In the genomic region with DNA sequence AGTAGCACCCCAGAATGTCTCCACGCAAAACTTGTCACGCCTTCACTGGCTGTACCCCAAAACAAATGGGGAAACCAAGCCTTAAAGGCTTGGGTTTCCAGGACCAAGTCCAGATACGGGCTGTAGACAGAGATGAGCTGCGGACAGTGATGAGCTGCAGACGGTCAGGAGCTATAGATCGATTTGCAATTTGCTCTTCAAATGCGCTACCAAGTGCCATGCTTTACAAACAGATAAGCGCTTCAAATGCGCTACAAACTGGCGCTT, we compare ENCODE assay signal across 8 cellular contexts. TPM values are rescaled to one million over a fixed set of nuclear protein-coding genes. Genes with fewer than 3 reads are reported as not detected.
DNase-seq lines count a peak whose midpoint lies in the region; ATAC-seq and TF ChIP-seq lines count a peak whose summit lies in the region.

No MANE protein-coding gene starts in this region.

- H3K27me3 ChIP-seq in subcutaneous abdominal adipose tissue (ENCODE audit: control insufficient read depth in 5 of 5, insufficient read depth in 4 of 5, low read length in 5 of 5) (peaks cover 0 to 7% (median 3%) of the 10 kb centered on the region in 5 donors), aorta (ENCODE audit: control insufficient read depth in 1 of 2, insufficient read depth in 2 of 2, low read length in 1 of 2) (no peaks in the 10 kb centered on the region)

- POLR2A ChIA-PET in GM10248 (lab: Yijun Ruan, JAX): interaction anchor here (0.9 to 1.4 kb wide), 3 partner anchors 36 to 206 kb away, joined by 3 to 4 read pairs (median 4); no protein-coding TSS in a partner anchor

- H3K9me3 ChIP-seq in subcutaneous abdominal adipose tissue (ENCODE audit: control insufficient read depth in 5 of 5, low read length in 5 of 5) (peaks cover 0 to 7% (median 0%) of the 10 kb centered on the region in 5 donors), aorta (ENCODE audit: control insufficient read depth, low read length) (no peaks in the 10 kb centered on the region)

- no peak overlapping the region for H3K27ac ChIP-seq in subcutaneous abdominal adipose tissue (ENCODE audit: low read depth, low read length)
- H3K27ac ChIP-seq in aorta (ENCODE audit: low read depth in 1 of 2, low read length in 2 of 2): no peak overlapping the region

- H3K27me3 Mint-ChIP-seq in activated naive CD8-positive, alpha-beta T cell: peaks cover 14% of the 10 kb centered on the region

- H3K4me1 ChIP-seq in subcutaneous abdominal adipose tissue (ENCODE audit: control insufficient read depth in 5 of 5, insufficient read depth in 5 of 5, low read length in 5 of 5) (peaks cover 2 to 32% (median 28%) of the 10 kb centered on the region in 5 donors), aorta (ENCODE audit: control insufficient read depth in 1 of 2, insufficient read depth in 2 of 2, low read length in 2 of 2) (no peaks in the 10 kb centered on the region)

- no peak overlapping the region for H3K27ac Mint-ChIP-seq in activated naive CD8-positive, alpha-beta T cell

- TF ChIP-seq CTCF in GM10248 (IDR thresholded peaks at IDR 0.05; ENCODE audit: control extremely low read depth, extremely low read depth, low read depth, missing control alignments): no peak

- CTCF ChIA-PET in GM10248 (lab: Yijun Ruan, JAX): interaction anchor here (1.1 to 3.7 kb wide), 11 partner anchors 8 to 214 kb away, joined by 3 to 19 read pairs (median 7); a partner anchor contains a TSS

- no peaks in the 10 kb centered on the region for H3K9me3 Mint-ChIP-seq in activated naive CD8-positive, alpha-beta T cell (ENCODE audit: low read depth)

- DNase-seq in NCI-H748 treated with DMSO at 0.1 percent for 48 hours (lab: John Stamatoyannopoulos, UW): peak; percentile 19
- no peak for DNase-seq in NCI-H748 (lab: John Stamatoyannopoulos, UW; ENCODE audit: unreplicated experiment)
- peak; percentile 10 for DNase-seq in iris pigment epithelial cell (ENCODE audit: low read depth)
- DNase-seq in GM10248 (ENCODE audit: extremely low spot score): no peak
- DNase-seq in aorta: no peak

- intact Hi-C loops in aorta (cut with DNase I): loop anchor here (5.0 to 10.0 kb wide), 3 partner anchors 142 to 209 kb away; no protein-coding TSS in a partner anchor

- H3K4me3 Mint-ChIP-seq in activated naive CD8-positive, alpha-beta T cell: peak overlapping the region; percentile 81

- H3K9ac ChIP-seq in subcutaneous abdominal adipose tissue (ENCODE audit: low read length in 5 of 5): peak overlapping the region in 1 of 5 donors; percentile 8

- peak overlapping the region; percentile 58 to 89 (median 74) for H3K4me3 ChIP-seq in subcutaneous abdominal adipose tissue (ENCODE audit: low read depth in 1 of 5, low read length in 5 of 5)
- H3K4me3 ChIP-seq in aorta (ENCODE audit: low read length in 2 of 2): no peak overlapping the region

- peaks cover 19% of the 10 kb centered on the region for H3K4me1 Mint-ChIP-seq in activated naive CD8-positive, alpha-beta T cell (ENCODE audit: low read depth)

- H3K36me3 ChIP-seq in subcutaneous abdominal adipose tissue (ENCODE audit: control insufficient read depth in 5 of 5, insufficient read depth in 5 of 5, low read length in 5 of 5) (no peaks in the 10 kb centered on the region), aorta (ENCODE audit: control insufficient read depth in 1 of 2, insufficient read depth in 2 of 2, low read length in 1 of 2) (no peaks in the 10 kb centered on the region)

- no peaks in the 10 kb centered on the region for H3K36me3 Mint-ChIP-seq in activated naive CD8-positive, alpha-beta T cell

- 52 to 56% methylated on average over 10 of the region's 10 CpGs for WGBS in aorta, 2 donors

- no peak for ATAC-seq in GM18873 (IDR thresholded peaks at IDR 0.05; ENCODE audit: low FRiP score, unreplicated experiment)
- ATAC-seq in aorta (ENCODE audit: low FRiP score): no peak

RNA-seq across cellular contexts. Expression of a gene that starts 0.7 kb away (rescaled TPM):
- total RNA-seq in aorta: 10 to 100 TPM; 72.1 to 84.7 TPM
- 100 to 1,000 TPM in 1 of 2 donors, 10 to 100 TPM in 1; 42.2 to 105 TPM for polyA plus RNA-seq in aorta

Comparison
In these comparisons a context has a peak if more than half of its experiments do, and no peak if none do; other contexts are left out.
1. DNase-seq: peak in NCI-H748 treated with DMSO at 0.1 percent for 48 hours (single experiment) and iris pigment epithelial cell (single experiment); none in NCI-H748 (single experiment), GM10248 (single experiment) and aorta (0 of 2).
2. H3K4me3 ChIP-seq: peak in subcutaneous abdominal adipose tissue (5 of 5); none in aorta (0 of 2).